In the genomic region with DNA sequence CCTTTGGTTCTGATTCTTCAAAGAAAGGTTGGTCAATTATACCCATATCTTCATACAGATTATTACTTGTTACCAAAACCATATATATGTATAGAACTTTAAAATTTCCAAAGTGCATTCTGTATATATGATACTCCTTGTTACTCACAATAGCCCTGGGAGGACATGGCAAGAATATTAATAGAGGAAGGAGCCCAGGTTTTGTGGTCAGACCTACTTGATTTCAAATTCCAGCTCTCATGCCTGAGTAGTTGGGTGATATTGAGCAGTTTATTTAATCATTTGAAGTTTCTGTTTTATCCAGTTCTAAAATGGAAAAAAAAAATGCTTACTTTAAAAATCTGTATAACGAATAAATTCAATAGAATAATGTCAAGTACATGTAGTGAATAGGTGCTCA, we compare ENCODE assay signal across 1 cellular context.
TF ChIP-seq lines count a peak whose summit lies in the region.

No MANE protein-coding gene starts in this region.

TF ChIP-seq in SK-N-SH, 30 proteins besides CTCF, POLR2A, EP300 and RAD21 (continued from another document):
- TF ChIP-seq, protein P1, sequence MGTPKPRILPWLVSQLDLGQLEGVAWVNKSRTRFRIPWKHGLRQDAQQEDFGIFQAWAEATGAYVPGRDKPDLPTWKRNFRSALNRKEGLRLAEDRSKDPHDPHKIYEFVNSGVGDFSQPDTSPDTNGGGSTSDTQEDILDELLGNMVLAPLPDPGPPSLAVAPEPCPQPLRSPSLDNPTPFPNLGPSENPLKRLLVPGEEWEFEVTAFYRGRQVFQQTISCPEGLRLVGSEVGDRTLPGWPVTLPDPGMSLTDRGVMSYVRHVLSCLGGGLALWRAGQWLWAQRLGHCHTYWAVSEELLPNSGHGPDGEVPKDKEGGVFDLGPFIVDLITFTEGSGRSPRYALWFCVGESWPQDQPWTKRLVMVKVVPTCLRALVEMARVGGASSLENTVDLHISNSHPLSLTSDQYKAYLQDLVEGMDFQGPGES (IDR thresholded peaks at IDR 0.05; ENCODE audit: low read depth, low read length), result no peak
- no peak for TF ChIP-seq RXRA (IDR thresholded peaks at IDR 0.05; ENCODE audit: borderline replicate concordance, low read depth)
- TF ChIP-seq JUND (IDR thresholded peaks at IDR 0.05), result no peak
- TF ChIP-seq SMC3 (IDR thresholded peaks at IDR 0.05; ENCODE audit: low read depth, low read length), result no peak
- TF ChIP-seq GATA2 (CRISPR knock-in tag; IDR thresholded peaks at IDR 0.05), result no peak
TF ChIP-seq in SK-N-SH: peak in this region for 0.
